7 cellular contexts compared by ENCODE assay signal in the genomic region with DNA sequence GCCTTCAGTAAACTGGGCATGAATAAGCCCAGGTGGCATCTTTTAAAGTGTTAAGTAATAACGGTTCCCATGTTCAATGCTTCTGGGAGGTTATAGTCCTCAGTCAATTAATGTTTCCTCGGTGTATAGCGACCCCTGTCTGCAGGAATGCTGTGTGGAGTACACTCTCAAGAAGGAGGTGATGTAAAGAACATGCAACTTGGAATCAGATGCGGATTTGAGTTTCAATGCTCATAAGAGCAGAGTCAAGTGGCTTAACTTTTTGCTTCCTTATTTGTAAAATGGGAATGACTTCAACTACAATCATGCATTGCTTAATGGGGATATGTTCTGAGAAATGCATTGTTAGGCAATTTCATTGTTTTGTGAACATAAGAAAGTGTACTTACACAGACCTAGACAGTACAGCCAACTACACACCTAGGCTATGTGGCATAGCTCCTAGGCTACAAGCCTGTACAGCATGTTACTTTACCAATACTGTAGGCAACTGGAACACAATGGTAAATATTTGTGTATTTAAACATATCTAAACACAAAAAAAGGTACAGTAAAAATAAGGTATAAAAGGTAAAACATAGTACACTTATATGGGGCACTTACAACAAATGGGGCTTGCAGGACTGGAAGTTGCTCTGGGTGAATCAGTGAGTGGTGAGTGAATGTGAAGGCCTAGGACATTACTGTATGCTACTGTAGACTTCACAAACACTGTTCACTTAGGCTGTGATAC. TPM values are rescaled to one million over a fixed set of nuclear protein-coding genes. Genes with fewer than 3 reads are reported as not detected.
DNase-seq lines count a peak whose midpoint lies in the region; ATAC-seq and TF ChIP-seq lines count a peak whose summit lies in the region.

No MANE protein-coding gene starts in this region.

- TF ChIP-seq CTCF in GM12872 (IDR thresholded peaks at IDR 0.05; ENCODE audit: insufficient read depth, low read depth, low read length) = peak; percentile 86
- TF ChIP-seq CTCF in NB4 (IDR thresholded peaks at IDR 0.05; ENCODE audit: low read depth, low read length) = peak; percentile 99

- H3K36me3 ChIP-seq in iPS DF 6.9 (ENCODE audit: control insufficient read depth, insufficient read depth, low read length) = no peaks in the 10 kb centered on the region

- TF ChIP-seq POLR2A in NB4 (IDR thresholded peaks at IDR 0.05; ENCODE audit: extremely low read depth, insufficient read length) = no peak

- peaks cover 38% of the 10 kb centered on the region for H3K27me3 Mint-ChIP-seq in T-helper 17 cell

- CTCF ChIA-PET in HEK293T (lab: Yijun Ruan, JAX) = interaction anchor here (0.5 kb wide), 1 partner anchor 43 kb away, joined by 3 read pairs; no protein-coding TSS in a partner anchor

- no peaks in the 10 kb centered on the region for H3K27me3 ChIP-seq in iPS DF 6.9 (ENCODE audit: control insufficient read depth, insufficient read depth, low read length)

- no peak overlapping the region for H3K4me3 Mint-ChIP-seq in T-helper 17 cell

- H3K9me3 ChIP-seq in T-helper 17 cell (ENCODE audit: control insufficient read depth, low read length, poor library complexity, severe bottlenecking) (no peaks in the 10 kb centered on the region), iPS DF 6.9 (ENCODE audit: control insufficient read depth, insufficient read depth, low read length) (no peaks in the 10 kb centered on the region)

- H3K4me3 ChIP-seq in NB4 (ENCODE audit: low read depth, low read length) (no peak overlapping the region), iPS DF 6.9 (ENCODE audit: low read length) (no peak overlapping the region)

- WGBS in iPS DF 6.9 (ENCODE audit: insufficient coverage, insufficient read length) = no CpG with 5 or more reads among the region's 4 CpGs

- H3K4me1 ChIP-seq in iPS DF 6.9 (ENCODE audit: control insufficient read depth, insufficient read depth, low read length) = no peaks in the 10 kb centered on the region

- DNase-seq in HEK293T (ENCODE audit: extremely low spot score) (peak; percentile 73), NB4 (ENCODE audit: low read depth) (peak; percentile 92), T-helper 17 cell (peak; percentile 22 to 51 (median 30)), astrocyte of the hippocampus (ENCODE audit: low read depth, low spot score) (peak; percentile 87), iPS DF 6.9 (ENCODE audit: low read depth, low spot score) (peak; percentile 83)
- peak; percentile 81 for DNase-seq in stimulated activated CD4-positive, alpha-beta T cell treated with anti-CD3 and anti-CD28 coated beads, Interleukin-15, amount 100 ng/mL, for 24 hours

- no peak overlapping the region for H3K27ac Mint-ChIP-seq in T-helper 17 cell

- POLR2A ChIA-PET in HEK293T (lab: Yijun Ruan, JAX) = no interaction called here

- H3K27ac ChIP-seq in iPS DF 6.9 (ENCODE audit: low read length) = no peak overlapping the region

- ATAC-seq in T-helper 17 cell = peak; percentile 98

- peaks cover 4% of the 10 kb centered on the region for H3K36me3 Mint-ChIP-seq in T-helper 17 cell (ENCODE audit: low read depth)

- H3K4me1 Mint-ChIP-seq in T-helper 17 cell = no peaks in the 10 kb centered on the region

TF ChIP-seq in HEK293T, 16 proteins besides CTCF, POLR2A, EP300 and RAD21:
- TF ChIP-seq LEF1 (IDR thresholded peaks at IDR 0.05; ENCODE audit: borderline replicate concordance) (no peak), FOXA1 (IDR thresholded peaks at IDR 0.05) (no peak), FOXM1 (IDR thresholded peaks at IDR 0.05; ENCODE audit: borderline replicate concordance) (peak; percentile 83; the same call in 1 of the 2 replicates), HDGF (IDR thresholded peaks at IDR 0.05; ENCODE audit: borderline replicate concordance) (no peak), NFRKB (IDR thresholded peaks at IDR 0.05) (no peak), SUZ12 (IDR thresholded peaks at IDR 0.05) (no peak), SP1 (IDR thresholded peaks at IDR 0.05) (no peak), ZNF384 (IDR thresholded peaks at IDR 0.05) (no peak)

RNA-seq across cellular contexts. Expression of gene MRPS35, which starts 6.7 kb away (rescaled TPM):
- total RNA-seq in T-helper 17 cell = 10 to 100 TPM; 17.2 to 24.8 TPM

RNA-seq across cellular contexts. Expression of gene REP15, which starts 7.6 kb away (rescaled TPM):
- total RNA-seq in T-helper 17 cell = not detected

Comparison
In these comparisons a context has a peak if more than half of its experiments do, and no peak if none do; other contexts are left out.
1. DNase-seq: peak in every context shown above with its lines; median percentile 92 in NB4; 87 in astrocyte of the hippocampus; 83 in iPS DF 6.9; 81 in stimulated activated CD4-positive, alpha-beta T cell treated with anti-CD3 and anti-CD28 coated beads, Interleukin-15, amount 100 ng/mL, for 24 hours; 73 in HEK293T; 30 in T-helper 17 cell.